Comparison of ENCODE assay signal across 34 cellular contexts in the genomic region with DNA sequence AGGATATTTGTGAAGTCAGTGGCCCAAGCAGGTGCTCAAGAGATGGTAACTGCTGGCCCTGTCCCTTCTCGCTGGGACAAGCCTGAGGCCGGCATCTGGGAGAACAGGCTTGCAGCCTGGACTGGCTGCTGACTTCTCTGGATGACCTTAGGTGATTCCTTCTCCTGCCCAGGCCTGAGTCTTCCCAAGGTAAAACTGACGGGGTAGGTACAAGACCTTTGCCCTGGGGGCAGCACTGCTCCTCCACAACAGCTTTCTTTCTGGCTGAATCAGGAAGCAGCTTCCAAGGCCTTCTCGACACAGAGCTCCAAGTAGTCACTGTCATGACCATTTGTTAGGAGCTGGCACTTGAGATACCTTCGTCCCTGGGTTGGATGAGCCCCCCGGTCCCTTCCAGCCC. TPM values are rescaled to one million over a fixed set of nuclear protein-coding genes. Genes with fewer than 3 reads are reported as not detected.
"Had no signal": no experiment of that assay in that cellular context is flagged by ENCODE, and none has a peak within 500 bp of the region (broad histone marks: within the 10 kb centered on the region; RNA-seq: fewer than 3 reads in every experiment).

No MANE protein-coding gene starts in this region.

- H3K4me1 Mint-ChIP-seq: memory B cell; naive B cell; stimulated activated naive B cell treated with anti-CD40 and anti-IgM and Interleukin-4, amounts not matched to agents 10 μg/mL and 1 μg/mL and 100 μg/mL, for 72 hours had no signal

- H3K4me3 ChIP-seq: gastrocnemius medialis, heart left ventricle, hepatocyte, left ventricle myocardium inferior, lung, mucosa of descending colon, prostate gland, right atrium auricular region, suprapubic skin, transverse colon had no signal

- H3K9me3 Mint-ChIP-seq: memory B cell; mesothelial cell of epicardium; naive B cell; natural killer cell treated with Interleukin-12 subunit alpha and Interleukin-12 subunit beta and Interleukin-15 and Interleukin-18, amount 100 ng/mL, for 72 hours; neural crest cell; stimulated activated naive B cell treated with anti-CD40 and anti-IgM and Interleukin-4, amounts not matched to agents 10 μg/mL and 1 μg/mL and 100 μg/mL, for 72 hours; stimulated activated naive CD8-positive, alpha-beta T cell treated with anti-CD3 and anti-CD28 coated beads, Interleukin-15, Interleukin-2, amounts not matched to agents 100 ng/mL and 50 ng/mL, for 24 hours had no signal

- H3K36me3 ChIP-seq: gastrocnemius medialis, heart left ventricle, left ventricle myocardium inferior, prostate gland, right atrium auricular region, suprapubic skin, transverse colon had no signal

- H3K27ac ChIP-seq: epithelial cell of prostate, gastrocnemius medialis, heart left ventricle, hepatocyte, left ventricle myocardium inferior, prostate gland, right atrium auricular region, suprapubic skin, transverse colon had no signal

- H3K27me3 Mint-ChIP-seq: stimulated activated naive B cell treated with anti-CD40 and anti-IgM and Interleukin-4, amounts not matched to agents 10 μg/mL and 1 μg/mL and 100 μg/mL, for 72 hours; stimulated activated naive CD8-positive, alpha-beta T cell treated with anti-CD3 and anti-CD28 coated beads, Interleukin-15, Interleukin-2, amounts not matched to agents 100 ng/mL and 50 ng/mL, for 24 hours had no signal

- H3K36me3 Mint-ChIP-seq: memory B cell; mesothelial cell of epicardium; naive B cell; natural killer cell treated with Interleukin-12 subunit alpha and Interleukin-12 subunit beta and Interleukin-15 and Interleukin-18, amount 100 ng/mL, for 72 hours; stimulated activated naive B cell treated with anti-CD40 and anti-IgM and Interleukin-4, amounts not matched to agents 10 μg/mL and 1 μg/mL and 100 μg/mL, for 72 hours had no signal

- ATAC-seq: esophagus mucosa; gastrocnemius medialis; left colon; mucosa of descending colon; natural killer cell treated with Interleukin-12 subunit alpha and Interleukin-12 subunit beta and Interleukin-15 and Interleukin-18, amount 100 ng/mL, for 72 hours; stimulated activated naive B cell treated with anti-CD40 and anti-IgM and Interleukin-4, amounts not matched to agents 10 μg/mL and 1 μg/mL and 100 μg/mL, for 72 hours had no signal

- H3K4me2 ChIP-seq: hepatocyte had no signal

- H3K9me3 ChIP-seq: gastrocnemius medialis, heart left ventricle, left ventricle myocardium inferior, mucosa of descending colon, prostate gland, right atrium auricular region, suprapubic skin, transverse colon had no signal

- H3K4me1 ChIP-seq: gastrocnemius medialis, prostate gland, transverse colon had no signal

- DNase-seq: caudate nucleus; cerebellar nuclear complex; cortex of kidney; effector CD4-positive, alpha-beta T cell; gastrocnemius medialis; kidney glomerular epithelial cell; left colon; left ventricle myocardium inferior; mucosa of descending colon; naive B cell; nucleus accumbens; stimulated activated CD4-positive, alpha-beta T cell treated with anti-CD3 and anti-CD28 coated beads, Interleukin-2, amount 100 ng/mL, for 24 hours; stimulated activated CD4-positive, alpha-beta T cell treated with anti-CD3 and anti-CD28 coated beads, Interleukin-4, amount 100 ng/mL, for 24 hours; stimulated activated naive B cell treated with anti-CD40 and anti-IgM and Interleukin-4, amounts not matched to agents 10 μg/mL and 1 μg/mL and 100 μg/mL, for 72 hours; transverse colon had no signal

- H3K79me2 ChIP-seq: hepatocyte had no signal

- H2AFZ ChIP-seq: hepatocyte had no signal

- H3K27ac Mint-ChIP-seq: memory B cell; mesothelial cell of epicardium; natural killer cell treated with Interleukin-12 subunit alpha and Interleukin-12 subunit beta and Interleukin-15 and Interleukin-18, amount 100 ng/mL, for 72 hours; stimulated activated naive B cell treated with anti-CD40 and anti-IgM and Interleukin-4, amounts not matched to agents 10 μg/mL and 1 μg/mL and 100 μg/mL, for 72 hours; stimulated activated naive CD8-positive, alpha-beta T cell treated with anti-CD3 and anti-CD28 coated beads, Interleukin-15, Interleukin-2, amounts not matched to agents 100 ng/mL and 50 ng/mL, for 24 hours had no signal

- H3K4me3 Mint-ChIP-seq: memory B cell; mesothelial cell of epicardium; naive B cell; natural killer cell treated with Interleukin-12 subunit alpha and Interleukin-12 subunit beta and Interleukin-15 and Interleukin-18, amount 100 ng/mL, for 72 hours; neural crest cell; stimulated activated naive B cell treated with anti-CD40 and anti-IgM and Interleukin-4, amounts not matched to agents 10 μg/mL and 1 μg/mL and 100 μg/mL, for 72 hours; stimulated activated naive CD8-positive, alpha-beta T cell treated with anti-CD3 and anti-CD28 coated beads, Interleukin-15, Interleukin-2, amounts not matched to agents 100 ng/mL and 50 ng/mL, for 24 hours had no signal

- H3K27me3 ChIP-seq: gastrocnemius medialis, heart left ventricle, hepatocyte, right atrium auricular region, suprapubic skin, transverse colon had no signal

- FAIRE-seq: islet of Langerhans had no signal

RNA-seq across cellular contexts. Expression of gene DMRTB1, which starts 59.6 kb away (rescaled TPM):
- total RNA-seq: dermis microvascular lymphatic vessel endothelial cell; esophagus mucosa; gastrocnemius medialis; glomerular endothelial cell; heart left ventricle; hepatocyte; left colon; left ventricle myocardium inferior; lung; mesothelial cell of epicardium; mucosa of descending colon; natural killer cell treated with Interleukin-12 subunit alpha and Interleukin-12 subunit beta and Interleukin-15 and Interleukin-18, amount 100 ng/mL, for 72 hours; neural crest cell; osteocyte; right atrium auricular region; sciatic nerve; suprapubic skin; transverse colon; ureter had no signal
- polyA plus RNA-seq: heart left ventricle, hepatocyte, lung had no signal
